In genomic region chr14:50084666-50085065, GRCh38 we compare ENCODE assay signal across 17 cellular contexts. TPM values are rescaled to one million over a fixed set of nuclear protein-coding genes. Genes with fewer than 3 reads are reported as not detected.
A peak's percentile ranks its signal among the peaks of the same experiment; 100 is the strongest.
DNase-seq lines count a peak whose midpoint lies in the region; ATAC-seq and TF ChIP-seq lines count a peak whose summit lies in the region.
"Had no signal": no experiment of that assay in that cellular context is flagged by ENCODE, and none has a peak within 500 bp of the region (broad histone marks: within the 10 kb centered on the region; RNA-seq: fewer than 3 reads in every experiment).

No MANE protein-coding gene starts in this region.

- H3K14ac ChIP-seq in neuronal stem cell (ENCODE audit: low read length) = no peak overlapping the region

- no peak overlapping the region for H3K9ac ChIP-seq in neuronal stem cell (ENCODE audit: low read depth, low read length, poor library complexity)

- peak overlapping the region; percentile 21 for H3K4me3 Mint-ChIP-seq in activated naive CD4-positive, alpha-beta T cell treated with anti-CD3 and anti-CD28 coated beads, Interleukin-2, amount 10 ng/mL, durations not matched to agents 7 days and 5 days
- H3K4me3 Mint-ChIP-seq in activated B cell treated with CpG ODN at 0.5 μM for 24 hours (peak overlapping the region; percentile 68), endothelial cell (ENCODE audit: unreplicated experiment) (no peak overlapping the region)
- H3K4me3 Mint-ChIP-seq: nephron progenitor cell had no signal

- no peaks in the 10 kb centered on the region for H3K79me1 ChIP-seq in neuronal stem cell (ENCODE audit: low read depth, low read length)

- H3K36me3 ChIP-seq in thymus (ENCODE audit: control insufficient read depth, insufficient read depth) (no peaks in the 10 kb centered on the region), neuronal stem cell (replicated peaks in 1 of 2; ENCODE audit: control insufficient read depth in 2 of 2, insufficient read depth in 2 of 2, low read length in 2 of 2) (no peaks in the 10 kb centered on the region)

- no peak overlapping the region for H3K4me3 ChIP-seq in thymus (ENCODE audit: low read length)
- no peak overlapping the region for H3K4me3 ChIP-seq in neuronal stem cell (ENCODE audit: low read length in 2 of 2)
- H3K4me3 ChIP-seq: heart left ventricle had no signal

- H3K27me3 Mint-ChIP-seq in activated naive CD4-positive, alpha-beta T cell treated with anti-CD3 and anti-CD28 coated beads, Interleukin-2, amount 10 ng/mL, durations not matched to agents 7 days and 5 days = no peaks in the 10 kb centered on the region
- H3K27me3 Mint-ChIP-seq in activated B cell treated with CpG ODN at 0.5 μM for 24 hours = no peaks in the 10 kb centered on the region
- peaks cover 2% of the 10 kb centered on the region for H3K27me3 Mint-ChIP-seq in endothelial cell (ENCODE audit: unreplicated experiment)

- H2BK15ac ChIP-seq in neuronal stem cell (ENCODE audit: low read length) = no peak overlapping the region

- no peak overlapping the region for H2BK12ac ChIP-seq in neuronal stem cell (ENCODE audit: low read length)

- H3K36me3 Mint-ChIP-seq in activated naive CD4-positive, alpha-beta T cell treated with anti-CD3 and anti-CD28 coated beads, Interleukin-2, amount 10 ng/mL, durations not matched to agents 7 days and 5 days = peaks cover 24% of the 10 kb centered on the region
- H3K36me3 Mint-ChIP-seq in activated B cell treated with CpG ODN at 0.5 μM for 24 hours (ENCODE audit: low read depth) = peaks cover 24% of the 10 kb centered on the region
- H3K36me3 Mint-ChIP-seq in endothelial cell (ENCODE audit: low read depth, unreplicated experiment) = peaks cover 4% of the 10 kb centered on the region

- H3K4ac ChIP-seq in neuronal stem cell (ENCODE audit: low read length) = no peak overlapping the region

- H3K9me3 ChIP-seq in thymus (ENCODE audit: control insufficient read depth) = no peaks in the 10 kb centered on the region
- no peaks in the 10 kb centered on the region for H3K9me3 ChIP-seq in neuronal stem cell (replicated peaks in 1 of 2; ENCODE audit: control insufficient read depth in 2 of 2, insufficient read depth in 1 of 2, low read depth in 1 of 2, low read length in 2 of 2)
- H3K9me3 ChIP-seq: heart left ventricle had no signal

- POLR2A ChIA-PET in activated B cell treated with CpG ODN at 0.5 μM for 24 hours (lab: Charles Lee) = interaction anchor here (1.1 to 14.8 kb wide), 15 partner anchors 12 to 222 kb away, joined by 4 to 397 read pairs (median 15); partner anchors contain the start of gene ARF6

- H3K4me1 ChIP-seq in thymus (ENCODE audit: control insufficient read depth, insufficient read depth, low read length) (peaks cover 11% of the 10 kb centered on the region), neuronal stem cell (ENCODE audit: control insufficient read depth in 2 of 2, insufficient read depth in 1 of 2, low read depth in 1 of 2, low read length in 2 of 2) (no peaks in the 10 kb centered on the region)

- no peak overlapping the region for H2AK5ac ChIP-seq in neuronal stem cell (ENCODE audit: low read depth, low read length)

- H3K27ac Mint-ChIP-seq in activated naive CD4-positive, alpha-beta T cell treated with anti-CD3 and anti-CD28 coated beads, Interleukin-2, amount 10 ng/mL, durations not matched to agents 7 days and 5 days = peak overlapping the region; percentile 97
- H3K27ac Mint-ChIP-seq in activated B cell treated with CpG ODN at 0.5 μM for 24 hours (peak overlapping the region; percentile 97), endothelial cell (ENCODE audit: unreplicated experiment) (peak overlapping the region; percentile 6)
- H3K27ac Mint-ChIP-seq: nephron progenitor cell had no signal

- TF ChIP-seq CTCF in activated B cell treated with CpG ODN at 0.5 μM for 24 hours (IDR thresholded peaks at IDR 0.05) (no peak), endothelial cell (IDR thresholded peaks at IDR 0.05; ENCODE audit: unreplicated experiment) (no peak)

- H2BK120ac ChIP-seq in neuronal stem cell (ENCODE audit: low read depth, low read length) = no peak overlapping the region

- no peak overlapping the region for H2BK5ac ChIP-seq in neuronal stem cell (ENCODE audit: low read length)

- no peak overlapping the region for H2AFZ ChIP-seq in neuronal stem cell (ENCODE audit: low read length)

- H3K27ac ChIP-seq in thymus (ENCODE audit: low read depth) = peak overlapping the region; percentile 0
- H3K27ac ChIP-seq in neuronal stem cell (replicated peaks; ENCODE audit: low read length) = no peak overlapping the region

- H3K4me2 ChIP-seq in neuronal stem cell (ENCODE audit: insufficient read depth, low read length, poor library complexity, severe bottlenecking) = no peak overlapping the region

- H3K4me1 Mint-ChIP-seq in activated naive CD4-positive, alpha-beta T cell treated with anti-CD3 and anti-CD28 coated beads, Interleukin-2, amount 10 ng/mL, durations not matched to agents 7 days and 5 days = peaks cover 88% of the 10 kb centered on the region
- H3K4me1 Mint-ChIP-seq in activated B cell treated with CpG ODN at 0.5 μM for 24 hours (peaks cover 85% of the 10 kb centered on the region), endothelial cell (ENCODE audit: unreplicated experiment) (peaks cover 13% of the 10 kb centered on the region)

- H3K9me3 Mint-ChIP-seq in activated naive CD4-positive, alpha-beta T cell treated with anti-CD3 and anti-CD28 coated beads, Interleukin-2, amount 10 ng/mL, durations not matched to agents 7 days and 5 days = no peaks in the 10 kb centered on the region
- H3K9me3 Mint-ChIP-seq in activated B cell treated with CpG ODN at 0.5 μM for 24 hours (peaks cover 2% of the 10 kb centered on the region), endothelial cell (ENCODE audit: unreplicated experiment) (no peaks in the 10 kb centered on the region)
- H3K9me3 Mint-ChIP-seq: nephron progenitor cell had no signal

- H3K18ac ChIP-seq in neuronal stem cell (ENCODE audit: low read length) = no peak overlapping the region

- intact Hi-C loops in activated B cell treated with CpG ODN at 0.5 μM for 24 hours (cut with micrococcal nuclease) = loop anchor here (1.0 kb wide), 2 partner anchors 12 to 216 kb away; no protein-coding TSS in a partner anchor

- CTCF ChIA-PET in activated naive CD4-positive, alpha-beta T cell treated with anti-CD3 and anti-CD28 coated beads, Interleukin-2, amount 10 ng/mL, durations not matched to agents 7 days and 5 days (lab: Charles Lee) = interaction anchor here (1.4 to 1.9 kb wide), 2 partner anchors 20 to 22 kb away, joined by 4 to 5 read pairs; no protein-coding TSS in a partner anchor
- CTCF ChIA-PET in activated B cell treated with CpG ODN at 0.5 μM for 24 hours (lab: Charles Lee) = interaction anchor here (1.2 to 1.9 kb wide), 6 partner anchors 12 to 92 kb away, joined by 3 to 15 read pairs (median 6); no protein-coding TSS in a partner anchor

- no peak overlapping the region for H4K91ac ChIP-seq in neuronal stem cell (ENCODE audit: low read depth, low read length, poor library complexity)

- H3K27me3 ChIP-seq in thymus (ENCODE audit: control insufficient read depth, insufficient read depth) (no peaks in the 10 kb centered on the region), neuronal stem cell (ENCODE audit: control insufficient read depth in 3 of 3, insufficient read depth in 3 of 3, low read depth in 1 of 3, low read length in 3 of 3) (no peaks in the 10 kb centered on the region)
- H3K27me3 ChIP-seq: heart left ventricle had no signal

- no peak overlapping the region for H4K8ac ChIP-seq in neuronal stem cell (ENCODE audit: low read depth, low read length)

- no peak for ATAC-seq in activated B cell treated with CpG ODN at 0.5 μM for 24 hours (ENCODE audit: low read depth)
- no peak for ATAC-seq in HG02973 (IDR thresholded peaks at IDR 0.05; ENCODE audit: unreplicated experiment)
- ATAC-seq: heart left ventricle had no signal

- no peak overlapping the region for H3K23ac ChIP-seq in neuronal stem cell (ENCODE audit: low read depth, low read length, poor library complexity)

- WGBS in thymus = 95% methylated on average over 3 of the region's 3 CpGs
- no CpG with 5 or more reads among the region's 3 CpGs for WGBS in neuronal stem cell (ENCODE audit: extremely low coverage in 2 of 2, insufficient read length in 2 of 2, insufficient replicate concordance in 1 of 2), 2 donors

- no peak for DNase-seq in activated naive CD4-positive, alpha-beta T cell treated with anti-CD3 and anti-CD28 coated beads, Interleukin-2, amount 10 ng/mL, durations not matched to agents 7 days and 5 days
- no peak for DNase-seq in activated naive CD4-positive, alpha-beta T cell (lab: John Stamatoyannopoulos, UW)
- no peak for DNase-seq in activated B cell treated with CpG ODN at 0.5 μM for 24 hours
- DNase-seq in endothelial cell (ENCODE audit: low spot score) = no peak
- no peak for DNase-seq in neuronal stem cell (ENCODE audit: low spot score)
- DNase-seq in HCEC 1CT = no peak
- DNase-seq: activated CD4-positive, alpha-beta T cell treated with anti-CD3 and anti-CD28 coated beads for 4 hours; heart left ventricle; mammary epithelial cell; MM.1S; NCI-H187; NCI-H345; nephron progenitor cell; Right ventricle myocardium superior; T1000 had no signal

RNA-seq across cellular contexts. Expression of gene VCPKMT, which starts 31.7 kb away (rescaled TPM):
- 19.9 and 20.8 TPM in 2 replicates for total RNA-seq in activated B cell treated with CpG ODN at 0.5 μM for 24 hours
- total RNA-seq in endothelial cell (ENCODE audit: unreplicated experiment) = 8.1 TPM
- 48.3 TPM for polyA plus RNA-seq in thymus
- polyA plus RNA-seq in neuronal stem cell (2013, experiment 1 of 2) = 9.6 TPM
- polyA plus RNA-seq in neuronal stem cell (2013, experiment 2 of 2) = 9.6 TPM

Comparison
In these comparisons a context has a peak if more than half of its experiments do, and no peak if none do; other contexts are left out.
1. H3K27ac Mint-ChIP-seq: peak in every context shown above with its lines; median percentile 97 in activated naive CD4-positive, alpha-beta T cell treated with anti-CD3 and anti-CD28 coated beads, Interleukin-2, amount 10 ng/mL, durations not matched to agents 7 days and 5 days; 97 in activated B cell treated with CpG ODN at 0.5 μM for 24 hours; 6 in endothelial cell.